22 cellular contexts compared by ENCODE assay signal in the genomic region with DNA sequence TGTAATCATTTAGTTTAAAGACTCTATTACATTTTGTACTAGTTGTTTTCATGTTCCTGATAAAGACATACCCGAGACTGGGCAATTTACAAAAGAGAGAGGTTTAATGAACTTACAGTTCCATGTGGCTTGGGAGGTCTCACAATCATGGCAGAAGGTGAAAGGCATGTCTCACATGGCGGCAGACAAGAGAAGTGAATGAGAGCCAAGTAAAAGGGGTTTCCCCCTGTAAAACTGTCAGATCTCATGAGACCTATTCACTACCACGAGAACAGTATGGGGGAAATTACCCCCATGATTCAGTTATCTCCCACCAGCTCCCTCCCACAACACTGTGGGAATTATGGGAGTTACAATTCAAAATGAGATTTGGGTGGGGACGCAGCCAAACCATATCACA.
DNase-seq lines count a peak whose midpoint lies in the region; ATAC-seq, FAIRE-seq and TF ChIP-seq lines count a peak whose summit lies in the region.
"Had no signal": no experiment of that assay in that cellular context is flagged by ENCODE, and none has a peak within 500 bp of the region (broad histone marks: within the 10 kb centered on the region; RNA-seq: fewer than 3 reads in every experiment).

No MANE protein-coding gene starts in this region.

- H3K9me2 ChIP-seq in SU-DHL-6 (replicated peaks; ENCODE audit: insufficient read depth, low read length) = no peaks in the 10 kb centered on the region

- H3K79me1 ChIP-seq in H1 (ENCODE audit: low read depth, low read length) = no peaks in the 10 kb centered on the region

- 88% methylated on average over 4 of the region's 4 CpGs; no CpG with 5 or more reads in 1 of the 2 experiments for WGBS in H1 (ENCODE audit: extremely low coverage in 1 of 2, insufficient coverage in 1 of 2, insufficient read length in 1 of 2, insufficient replicate concordance in 2 of 2, low coverage in 1 of 2, low lambda C conversion rate in 2 of 2, missing lambda C conversion rate in 1 of 2), 2 experiments
- WGBS in transverse colon (ENCODE audit: low coverage in 1 of 2), 2 donors = 94% methylated on average over 2 to 4 of the region's 4 CpGs
- 93% methylated on average over 4 of the region's 4 CpGs for WGBS in right lobe of liver (ENCODE audit: insufficient coverage, low coverage, low lambda C conversion rate, missing lambda C conversion rate)

- no peak overlapping the region for H2AK5ac ChIP-seq in H1 (ENCODE audit: low read depth, low read length)

- no peak overlapping the region for H2BK20ac ChIP-seq in H1 (ENCODE audit: low read length)

- no peak overlapping the region for H2BK120ac ChIP-seq in H1 (replicated peaks; ENCODE audit: low read depth, low read length)

- no peak for DNase-seq in activated T-cell treated with anti-CD3 and anti-CD28 coated beads, Interleukin-2, amount 50 U/mL, for 4 hours
- DNase-seq in activated T-cell treated with anti-CD3 and anti-CD28 coated beads, Interleukin-2, amount 50 U/mL, for 48 hours = no peak
- DNase-seq in H1 (ENCODE audit: low read depth in 1 of 2, low spot score in 2 of 2) = no peak
- DNase-seq in cortex of kidney (lab: John Stamatoyannopoulos, UW) = no peak
- DNase-seq in cerebellum (ENCODE audit: low spot score) = no peak
- DNase-seq in transverse colon = no peak
- DNase-seq in right lobe of liver = no peak
- DNase-seq: 8988T; CD4-positive, CD25-positive, alpha-beta regulatory T cell; DMS153; EL; H7; HFFc6; NCI-H1694 treated with DMSO at 0.1 percent for 48 hours; NCI-H2227 treated with DMSO at 0.1 percent for 48 hours; NCI-H510A treated with DMSO at 0.1 percent for 48 hours; NCI-H82; PC-9; SIG-M5 had no signal

- H3K27me3 ChIP-seq in SU-DHL-6 (ENCODE audit: low read length) (no peaks in the 10 kb centered on the region), H1 (replicated peaks in 1 of 4; ENCODE audit: control insufficient read depth in 3 of 4, extremely low read depth in 1 of 4, insufficient read depth in 3 of 4, low read length in 3 of 4) (peaks cover 0 to 1% (median 0%) of the 10 kb centered on the region in 4 experiments; a peak in 1 of 7 replicates), transverse colon (no peaks in the 10 kb centered on the region), right lobe of liver (no peaks in the 10 kb centered on the region)

- H3K9me3 ChIP-seq in SU-DHL-6 (ENCODE audit: insufficient read depth, low read length) = peaks cover 9% of the 10 kb centered on the region; the same call in 1 of the 2 replicates
- no peaks in the 10 kb centered on the region for H3K9me3 ChIP-seq in H1 (ENCODE audit: insufficient read depth in 2 of 2, low read depth in 1 of 2, low read length in 1 of 2)
- H3K9me3 ChIP-seq in transverse colon = no peaks in the 10 kb centered on the region
- H3K9me3 ChIP-seq in right lobe of liver = no peaks in the 10 kb centered on the region

- H3K56ac ChIP-seq in H1 (replicated peaks; ENCODE audit: insufficient read length, low read depth, low read length) = no peak overlapping the region

- no peak overlapping the region for H3K18ac ChIP-seq in H1 (ENCODE audit: extremely low read depth, low read length)

- intact Hi-C loops in transverse colon (cut with DNase I; ENCODE audit: low total_unique reads) = no loop called here
- intact Hi-C loops in right lobe of liver (cut with DNase I) = no loop called here

- H3K4me1 Mint-ChIP-seq in activated T-cell treated with anti-CD3 and anti-CD28 coated beads, Interleukin-2, amount 50 U/mL, for 4 hours (ENCODE audit: low read depth) = peaks cover 10% of the 10 kb centered on the region

- H3K4me3 ChIP-seq in SU-DHL-6 (ENCODE audit: insufficient read depth, low read length, poor library complexity, severe bottlenecking) = no peak overlapping the region
- H3K4me3 ChIP-seq in H1 (ENCODE audit: extremely low read depth in 1 of 4, insufficient read depth in 2 of 4, low read depth in 3 of 4, low read length in 4 of 4) = no peak overlapping the region
- H3K4me3 ChIP-seq in transverse colon = no peak overlapping the region
- no peak overlapping the region for H3K4me3 ChIP-seq in right lobe of liver
- H3K4me3 ChIP-seq: K562, PC-9 had no signal

- H3K23ac ChIP-seq in H1 (ENCODE audit: insufficient read length) = no peak overlapping the region

- peaks cover 59% of the 10 kb centered on the region for H3K36me3 ChIP-seq in SU-DHL-6 (ENCODE audit: low read length)
- H3K36me3 ChIP-seq in H1 (ENCODE audit: control insufficient read depth in 2 of 4, insufficient read depth in 4 of 4, low read length in 3 of 4) = peaks cover 5 to 39% (median 13%) of the 10 kb centered on the region in 4 experiments; a peak in 7 of 8 replicates
- peaks cover 0 to 50% (median 19%) of the 10 kb centered on the region in 4 donors for H3K36me3 ChIP-seq in transverse colon
- H3K36me3 ChIP-seq in right lobe of liver = peaks cover 0 to 11% (median 5%) of the 10 kb centered on the region in 4 donors

- H3F3A ChIP-seq in SU-DHL-6 (ENCODE audit: insufficient read depth) = peaks cover 23% of the 10 kb centered on the region

- no peak overlapping the region for H3K4ac ChIP-seq in H1 (replicated peaks; ENCODE audit: insufficient read length, low read depth, low read length)

- peak; percentile 55 for FAIRE-seq in H1 (lab: Jason Lieb, UNC)
- FAIRE-seq: K562 had no signal

- H3K79me2 ChIP-seq in SU-DHL-6 (ENCODE audit: insufficient read depth, low read length) = no peaks in the 10 kb centered on the region
- H3K79me2 ChIP-seq in H1 (ENCODE audit: control insufficient read depth in 1 of 2, insufficient read depth in 2 of 2, low read length in 2 of 2) = no peaks in the 10 kb centered on the region

- H3K36me3 Mint-ChIP-seq in activated T-cell treated with anti-CD3 and anti-CD28 coated beads, Interleukin-2, amount 50 U/mL, for 4 hours (ENCODE audit: insufficient read depth) = peaks cover 39% of the 10 kb centered on the region

- peaks cover 5% of the 10 kb centered on the region for H3K9me3 Mint-ChIP-seq in activated T-cell treated with anti-CD3 and anti-CD28 coated beads, Interleukin-2, amount 50 U/mL, for 4 hours
- H3K9me3 Mint-ChIP-seq: HFFc6 had no signal

- H3K4me2 ChIP-seq in SU-DHL-6 (ENCODE audit: low read depth, low read length, poor library complexity, severe bottlenecking) (peak overlapping the region; percentile 89), H1 (ENCODE audit: insufficient read depth in 1 of 2, low read depth in 2 of 2, low read length in 2 of 2) (no peak overlapping the region)
- H3K4me2 ChIP-seq: PC-9 had no signal

- H4K20me1 ChIP-seq in SU-DHL-6 (ENCODE audit: low read depth, low read length) (no peaks in the 10 kb centered on the region), H1 (replicated peaks in 1 of 2; ENCODE audit: control insufficient read depth in 1 of 2, insufficient read depth in 2 of 2, low read length in 2 of 2) (no peaks in the 10 kb centered on the region)

- no peak for TF ChIP-seq CTCF in SU-DHL-6 (IDR thresholded peaks at IDR 0.05; ENCODE audit: insufficient read depth, low read length, poor library complexity, severe bottlenecking)
- TF ChIP-seq CTCF in H1 (IDR thresholded peaks at IDR 0.05; ENCODE audit: control extremely low read depth in 1 of 3, insufficient read depth in 1 of 3, low read depth in 1 of 3, low read length in 3 of 3) = no peak
- no peak for TF ChIP-seq CTCF in transverse colon (IDR thresholded peaks at IDR 0.05)
- TF ChIP-seq CTCF in right lobe of liver (IDR thresholded peaks at IDR 0.05) = no peak

- ATAC-seq in activated T-cell treated with anti-CD3 and anti-CD28 coated beads, Interleukin-2, amount 50 U/mL, for 4 hours = peak; percentile 28 to 30
- no peak for ATAC-seq in right lobe of liver
- ATAC-seq: K562 had no signal

- H2BK12ac ChIP-seq in H1 (ENCODE audit: low read depth, low read length) = no peak overlapping the region

- H3K27ac ChIP-seq in SU-DHL-6 (ENCODE audit: low read depth, low read length) = peak overlapping the region; percentile 99
- no peak overlapping the region for H3K27ac ChIP-seq in H1 (ENCODE audit: low read depth, low read length)
- H3K27ac ChIP-seq in transverse colon = no peak overlapping the region
- no peak overlapping the region for H3K27ac ChIP-seq in right lobe of liver
- H3K27ac ChIP-seq: PC-9, RWPE1 had no signal

- H2BK15ac ChIP-seq in H1 (ENCODE audit: low read length) = no peak overlapping the region

- TF ChIP-seq POLR2A in H1 (IDR thresholded peaks at IDR 0.05; ENCODE audit: control extremely low read depth in 1 of 2, low read depth in 2 of 2, low read length in 2 of 2) (no peak), transverse colon (IDR thresholded peaks at IDR 0.05) (no peak), right lobe of liver (IDR thresholded peaks at IDR 0.05) (no peak)

- no peaks in the 10 kb centered on the region for H3K23me2 ChIP-seq in H1 (ENCODE audit: low read depth, low read length)

- CTCF ChIA-PET in H1 (lab: Charles Lee; ENCODE audit: partially characterized antibody) = no interaction called here

- no peak overlapping the region for H4K8ac ChIP-seq in H1 (ENCODE audit: extremely low read depth, insufficient read depth, low read length)

- no peaks in the 10 kb centered on the region for H3K4me1 ChIP-seq in H1 (replicated peaks in 1 of 4; ENCODE audit: control insufficient read depth in 3 of 4, insufficient read depth in 4 of 4, low read length in 3 of 4)
- peaks cover 0 to 5% (median 0%) of the 10 kb centered on the region in 4 donors for H3K4me1 ChIP-seq in transverse colon
- H3K4me1 ChIP-seq in right lobe of liver = no peaks in the 10 kb centered on the region

- POLR2A ChIA-PET in H1 (lab: Charles Lee; ENCODE audit: partially characterized antibody) = no interaction called here

- TF ChIP-seq EP300 in H1 (IDR thresholded peaks at IDR 0.05; ENCODE audit: borderline replicate concordance in 1 of 2, low read depth in 2 of 2, low read length in 2 of 2) (no peak), transverse colon (IDR thresholded peaks at IDR 0.05; ENCODE audit: low read depth) (no peak)

- H2AFZ ChIP-seq in SU-DHL-6 (ENCODE audit: low read depth, low read length, severe bottlenecking) = no peak overlapping the region
- H2AFZ ChIP-seq in H1 (ENCODE audit: low read length) = no peak overlapping the region
- H2AFZ ChIP-seq: PC-9 had no signal

- H3K4me3 Mint-ChIP-seq in activated T-cell treated with anti-CD3 and anti-CD28 coated beads, Interleukin-2, amount 50 U/mL, for 4 hours = no peak overlapping the region
- H3K4me3 Mint-ChIP-seq: CD4-positive, CD25-positive, alpha-beta regulatory T cell; HFFc6 had no signal

- H2BK5ac ChIP-seq in H1 (ENCODE audit: low read depth, low read length) = no peak overlapping the region

- H3K9ac ChIP-seq in SU-DHL-6 (ENCODE audit: low read length) (no peak overlapping the region), H1 (replicated peaks in 1 of 4; ENCODE audit: extremely low read depth in 1 of 4, low read depth in 3 of 4, low read length in 3 of 4) (no peak overlapping the region)

- in situ Hi-C loops in transverse colon (cut with MboI; ENCODE audit: low pct_ligation_motif_present in 1 of 4, low pct_unique_long_range_greater_than_20kb in 1 of 4, low sequenced_read_pairs in 3 of 4) = no loop called here

- no peak for TF ChIP-seq RAD21 in H1 (IDR thresholded peaks at IDR 0.05 in 1 of 2, conservative IDR thresholded peaks at IDR 0.05 in 1 of 2; ENCODE audit: low read depth in 2 of 2, low read length in 2 of 2)

- H4K5ac ChIP-seq in H1 (ENCODE audit: insufficient read length, low read depth, low read length) = no peak overlapping the region

- H3K14ac ChIP-seq in H1 (ENCODE audit: insufficient read length) = no peak overlapping the region

- no peak overlapping the region for H4K91ac ChIP-seq in H1 (replicated peaks; ENCODE audit: insufficient read length, low read length)

- no peaks in the 10 kb centered on the region for H3K27me3 Mint-ChIP-seq in activated T-cell treated with anti-CD3 and anti-CD28 coated beads, Interleukin-2, amount 50 U/mL, for 4 hours (ENCODE audit: low read depth)
- H3K27me3 Mint-ChIP-seq: CD4-positive, CD25-positive, alpha-beta regulatory T cell had no signal

Comparison
In these comparisons a context has a peak if more than half of its experiments do, and no peak if none do; other contexts are left out.
1. ATAC-seq: peak in activated T-cell treated with anti-CD3 and anti-CD28 coated beads, Interleukin-2, amount 50 U/mL, for 4 hours (2 of 2); none in right lobe of liver (0 of 4).